ENCODE assay signal across 9 cellular contexts in genomic region chr7:24828871-24829661, GRCh38.
DNase-seq lines count a peak whose midpoint lies in the region; FAIRE-seq and TF ChIP-seq lines count a peak whose summit lies in the region.
"Had no signal": no experiment of that assay in that cellular context is flagged by ENCODE, and none has a peak within 500 bp of the region (broad histone marks: within the 10 kb centered on the region; RNA-seq: fewer than 3 reads in every experiment).

No MANE protein-coding gene starts in this region.

- peak in 64 of 76 experiments; percentile 9 to 88 (median 54) for DNase-seq in HUDEP-2 (lab: John Stamatoyannopoulos, UW; ENCODE audit: unreplicated experiment in 76 of 76)
- DNase-seq in OCI-LY7 (ENCODE audit: low spot score) = no peak
- DNase-seq in endothelial cell of umbilical vein (ENCODE audit: low read depth, low spot score) = peak; percentile 46
- no peak for DNase-seq in osteoblast (ENCODE audit: insufficient read length, low spot score, missing footprints)
- DNase-seq in NCI-H510A treated with DMSO at 0.1 percent for 48 hours (lab: John Stamatoyannopoulos, UW) = no peak
- no peak for DNase-seq in middle frontal gyrus (ENCODE audit: extremely low spot score, low spot score)
- no peak for DNase-seq in 8988T
- DNase-seq: stimulated activated CD4-positive, alpha-beta T cell treated with anti-CD3 and anti-CD28 coated beads, Interleukin-12 subunit alpha, Interleukin-12 subunit beta, amount 100 ng/mL, for 4 hours; testis had no signal

- H3K27me3 ChIP-seq in endothelial cell of umbilical vein (ENCODE audit: control insufficient read depth in 2 of 2, insufficient read depth in 2 of 2, low read length in 2 of 2) (no peaks in the 10 kb centered on the region), osteoblast (ENCODE audit: insufficient read depth, low read length) (no peaks in the 10 kb centered on the region)
- H3K27me3 ChIP-seq: testis had no signal

- peak overlapping the region; percentile 14 for H3K4me3 ChIP-seq in OCI-LY7 (ENCODE audit: low read depth, low read length, poor library complexity, severe bottlenecking)
- H3K4me3 ChIP-seq in endothelial cell of umbilical vein (replicated peaks in 1 of 3; ENCODE audit: insufficient read depth in 1 of 3, low read depth in 1 of 3, low read length in 3 of 3) = no peak overlapping the region
- H3K4me3 ChIP-seq in osteoblast (ENCODE audit: insufficient read depth, low read length) = no peak overlapping the region
- H3K4me3 ChIP-seq: testis had no signal

- no peak for FAIRE-seq in endothelial cell of umbilical vein (lab: Jason Lieb, UNC)

- H3K9me1 ChIP-seq in endothelial cell of umbilical vein (replicated peaks; ENCODE audit: control insufficient read depth, extremely low read depth, insufficient read depth, low read length) = no peaks in the 10 kb centered on the region

- H3K9ac ChIP-seq in endothelial cell of umbilical vein (replicated peaks; ENCODE audit: extremely low read depth, insufficient read depth, low read length) = no peak overlapping the region

- H2AFZ ChIP-seq in OCI-LY7 (ENCODE audit: low read length) (no peak overlapping the region), endothelial cell of umbilical vein (ENCODE audit: low read depth, low read length) (no peak overlapping the region), osteoblast (ENCODE audit: low read length) (no peak overlapping the region)

- CTCF ChIA-PET in OCI-LY7 (lab: Charles Lee; ENCODE audit: unreplicated experiment) = no interaction called here
- CTCF ChIA-PET in endothelial cell of umbilical vein (lab: Charles Lee) = interaction anchor here (0.7 to 1.5 kb wide), 2 partner anchors 150 to 264 kb away, joined by 4 read pairs; no protein-coding TSS in a partner anchor

- H3K79me2 ChIP-seq in OCI-LY7 (ENCODE audit: insufficient read depth, low read depth, low read length) = no peaks in the 10 kb centered on the region; the same call in 1 of the 2 replicates
- no peaks in the 10 kb centered on the region for H3K79me2 ChIP-seq in endothelial cell of umbilical vein (ENCODE audit: control insufficient read depth, insufficient read depth, low read length)
- no peaks in the 10 kb centered on the region for H3K79me2 ChIP-seq in osteoblast (ENCODE audit: insufficient read depth, low read length)

- intact Hi-C loops in OCI-LY7 (cut with micrococcal nuclease; ENCODE audit: unreplicated experiment) (no loop called here), endothelial cell of umbilical vein (cut with micrococcal nuclease) (no loop called here)

- H3K9me3 ChIP-seq in OCI-LY7 (ENCODE audit: low read length) (no peaks in the 10 kb centered on the region), endothelial cell of umbilical vein (replicated peaks; ENCODE audit: control insufficient read depth, insufficient read depth, low read length) (no peaks in the 10 kb centered on the region), osteoblast (ENCODE audit: low read depth, low read length) (no peaks in the 10 kb centered on the region)
- H3K9me3 ChIP-seq: testis had no signal

- peaks cover 95% of the 10 kb centered on the region for H3K36me3 ChIP-seq in OCI-LY7 (ENCODE audit: insufficient read depth, low read length)
- no peaks in the 10 kb centered on the region for H3K36me3 ChIP-seq in endothelial cell of umbilical vein (ENCODE audit: control insufficient read depth in 2 of 2, extremely low read depth in 1 of 2, insufficient read depth in 2 of 2, low read length in 2 of 2)
- H3K36me3 ChIP-seq in osteoblast (ENCODE audit: insufficient read depth, low read length) = peaks cover 9% of the 10 kb centered on the region

- dilution Hi-C loops in endothelial cell of umbilical vein (cut with MboI; ENCODE audit: extremely low pct_ligation_motif_present, low sequenced_read_pairs) = no loop called here

- H3K4me1 ChIP-seq in OCI-LY7 (ENCODE audit: insufficient read depth, low read length, poor library complexity, severe bottlenecking) (peaks cover 81% of the 10 kb centered on the region), endothelial cell of umbilical vein (ENCODE audit: control insufficient read depth, extremely low read depth, insufficient read depth, low read length) (peaks cover 26% of the 10 kb centered on the region), osteoblast (ENCODE audit: insufficient read depth, low read length) (peaks cover 66% of the 10 kb centered on the region)

- peak overlapping the region; percentile 58 for H3K4me2 ChIP-seq in OCI-LY7 (ENCODE audit: low read length)
- no peak overlapping the region for H3K4me2 ChIP-seq in endothelial cell of umbilical vein (ENCODE audit: insufficient read depth, low read length)
- peak overlapping the region; percentile 4 for H3K4me2 ChIP-seq in osteoblast (ENCODE audit: insufficient read depth, low read length)

- H3K9me2 ChIP-seq in OCI-LY7 (ENCODE audit: insufficient read depth, low read length) = no peaks in the 10 kb centered on the region

- no peak for TF ChIP-seq POLR2A in endothelial cell of umbilical vein (IDR thresholded peaks at IDR 0.05; ENCODE audit: low read depth, low read length)

- no TSS peak for BruUV-seq in OCI-LY7 (replicated peaks; lab: Mats Ljungman, UMichigan)
- BruUV-seq in endothelial cell of umbilical vein (replicated peaks; lab: Mats Ljungman, UMichigan) = no TSS peak

- H3K27ac ChIP-seq in OCI-LY7 (ENCODE audit: low read depth, low read length, poor library complexity, severe bottlenecking) (peak overlapping the region; percentile 55), endothelial cell of umbilical vein (ENCODE audit: insufficient read depth, low read depth, low read length) (no peak overlapping the region), osteoblast (ENCODE audit: low read depth, low read length) (peak overlapping the region; percentile 59)
- H3K27ac ChIP-seq: testis had no signal

- TF ChIP-seq CTCF in OCI-LY7 (conservative IDR thresholded peaks at IDR 0.05; ENCODE audit: low read length) (no peak), endothelial cell of umbilical vein (IDR thresholded peaks at IDR 0.05; ENCODE audit: extremely low read depth in 1 of 2, insufficient read depth in 1 of 2, low read depth in 1 of 2, low read length in 2 of 2) (no peak), osteoblast (IDR thresholded peaks at IDR 0.05; ENCODE audit: extremely low read depth, low read depth, low read length) (no peak)

- H4K20me1 ChIP-seq in OCI-LY7 (ENCODE audit: insufficient read depth, low read length) = no peaks in the 10 kb centered on the region
- no peaks in the 10 kb centered on the region for H4K20me1 ChIP-seq in endothelial cell of umbilical vein (replicated peaks; ENCODE audit: control insufficient read depth, extremely low read depth, insufficient read depth, low read length)
- H4K20me1 ChIP-seq in osteoblast (ENCODE audit: insufficient read depth, low read length) = no peaks in the 10 kb centered on the region

- POLR2A ChIA-PET in OCI-LY7 (lab: Charles Lee) = interaction anchor here (0.6 to 1.2 kb wide), 4 partner anchors 13 to 134 kb away, joined by 3 to 9 read pairs (median 3); no protein-coding TSS in a partner anchor
- POLR2A ChIA-PET in endothelial cell of umbilical vein (lab: Charles Lee) = no interaction called here

TF ChIP-seq in endothelial cell of umbilical vein, 7 proteins besides CTCF, POLR2A, EP300 and RAD21:
- TF ChIP-seq GATA2 (IDR thresholded peaks at IDR 0.05; ENCODE audit: insufficient read depth, insufficient read length, low read depth, low read length) = no peak
- TF ChIP-seq EZH2 (IDR thresholded peaks at IDR 0.05; ENCODE audit: borderline replicate concordance, low read depth, low read length, severe bottlenecking) = no peak
- TF ChIP-seq, protein P1, sequence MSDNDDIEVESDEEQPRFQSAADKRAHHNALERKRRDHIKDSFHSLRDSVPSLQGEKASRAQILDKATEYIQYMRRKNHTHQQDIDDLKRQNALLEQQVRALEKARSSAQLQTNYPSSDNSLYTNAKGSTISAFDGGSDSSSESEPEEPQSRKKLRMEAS (IDR thresholded peaks at IDR 0.05; ENCODE audit: insufficient read depth, insufficient read length) = no peak
- TF ChIP-seq MYC (IDR thresholded peaks at IDR 0.05; ENCODE audit: low read depth, low read length) = no peak
- TF ChIP-seq FOS (IDR thresholded peaks at IDR 0.05; ENCODE audit: borderline replicate concordance, insufficient read depth, low read length) = no peak
TF ChIP-seq in endothelial cell of umbilical vein: peak in this region for 0.

Comparison
In these comparisons a context has a peak if more than half of its experiments do, and no peak if none do; other contexts are left out.
1. DNase-seq: peak in HUDEP-2 (64 of 76) and endothelial cell of umbilical vein (single experiment); none in OCI-LY7 (single experiment), osteoblast (single experiment), NCI-H510A treated with DMSO at 0.1 percent for 48 hours (single experiment), middle frontal gyrus (single experiment) and 8988T (single experiment).